18 cellular contexts compared by ENCODE assay signal in genomic region chr1:172966844-172967540, GRCh38.
A peak's percentile ranks its signal among the peaks of the same experiment; 100 is the strongest.
DNase-seq lines count a peak whose midpoint lies in the region; ATAC-seq, FAIRE-seq and TF ChIP-seq lines count a peak whose summit lies in the region.
"Had no signal": no experiment of that assay in that cellular context is flagged by ENCODE, and none has a peak within 500 bp of the region (broad histone marks: within the 10 kb centered on the region; RNA-seq: fewer than 3 reads in every experiment).

No MANE protein-coding gene starts in this region.

- no peaks in the 10 kb centered on the region for H3K36me3 ChIP-seq in astrocyte (ENCODE audit: insufficient read depth, low read length)
- H3K36me3 ChIP-seq in osteoblast (ENCODE audit: insufficient read depth, low read length), result no peaks in the 10 kb centered on the region
- H3K36me3 ChIP-seq in vagina, result no peaks in the 10 kb centered on the region
- H3K36me3 ChIP-seq: heart right ventricle had no signal

- FAIRE-seq in astrocyte (lab: Jason Lieb, UNC), result no peak
- FAIRE-seq: A204.1, colon had no signal

- H3K27me3 ChIP-seq in astrocyte (ENCODE audit: insufficient read depth, low read length) (no peaks in the 10 kb centered on the region), osteoblast (ENCODE audit: insufficient read depth, low read length) (no peaks in the 10 kb centered on the region), vagina (no peaks in the 10 kb centered on the region)
- H3K27me3 ChIP-seq: heart right ventricle had no signal

- H3K9me3 ChIP-seq in astrocyte (ENCODE audit: insufficient read depth, low read depth, low read length) (no peaks in the 10 kb centered on the region), osteoblast (ENCODE audit: low read depth, low read length) (no peaks in the 10 kb centered on the region), vagina (no peaks in the 10 kb centered on the region)

- intact Hi-C loops in activated CD4-positive, alpha-beta T cell treated with anti-CD3 and anti-CD28 coated beads for 36 hours (cut with DNase I, micrococcal nuclease), result loop anchor here (1.0 to 5.0 kb wide), 6 partner anchors 73 to 221 kb away; no protein-coding TSS in a partner anchor
- intact Hi-C loops in vagina (cut with DNase I), result no loop called here

- H3K4me2 ChIP-seq in astrocyte (ENCODE audit: low read length) (no peak overlapping the region), osteoblast (ENCODE audit: insufficient read depth, low read length) (no peak overlapping the region)

- TF ChIP-seq CTCF in astrocyte (IDR thresholded peaks at IDR 0.05; ENCODE audit: insufficient read depth, low read depth, low read length), result no peak
- no peak for TF ChIP-seq CTCF in osteoblast (IDR thresholded peaks at IDR 0.05; ENCODE audit: extremely low read depth, low read depth, low read length)
- no peak for TF ChIP-seq CTCF in vagina (IDR thresholded peaks at IDR 0.05)

- peak; percentile 84 for ATAC-seq in activated CD4-positive, alpha-beta T cell treated with anti-CD3 and anti-CD28 coated beads for 36 hours
- ATAC-seq in HG03565 (IDR thresholded peaks at IDR 0.05; ENCODE audit: unreplicated experiment) (peak; percentile 40), GM21423 (IDR thresholded peaks at IDR 0.05; ENCODE audit: unreplicated experiment) (no peak)
- ATAC-seq: heart right ventricle had no signal

- H3K4me1 Mint-ChIP-seq in activated CD4-positive, alpha-beta T cell treated with anti-CD3 and anti-CD28 coated beads for 36 hours, result peaks cover 17% of the 10 kb centered on the region
- H3K4me1 Mint-ChIP-seq in astrocyte (ENCODE audit: low read depth, unreplicated experiment), result peaks cover 36% of the 10 kb centered on the region

- H3K4me1 ChIP-seq in astrocyte (ENCODE audit: insufficient read depth, low read length), result peaks cover 21% of the 10 kb centered on the region
- H3K4me1 ChIP-seq in osteoblast (ENCODE audit: insufficient read depth, low read length), result peaks cover 20% of the 10 kb centered on the region
- no peaks in the 10 kb centered on the region for H3K4me1 ChIP-seq in vagina
- H3K4me1 ChIP-seq: heart right ventricle, parathyroid adenoma had no signal

- H3K27ac Mint-ChIP-seq in activated CD4-positive, alpha-beta T cell treated with anti-CD3 and anti-CD28 coated beads for 36 hours, result no peak overlapping the region
- H3K27ac Mint-ChIP-seq in astrocyte (ENCODE audit: unreplicated experiment), result peak overlapping the region; percentile 73
- H3K27ac Mint-ChIP-seq: CD4-positive, alpha-beta T cell had no signal

- no peak overlapping the region for H3K9ac ChIP-seq in astrocyte (ENCODE audit: low read length)
- H3K9ac ChIP-seq: parathyroid adenoma had no signal

- TF ChIP-seq POLR2A in vagina (IDR thresholded peaks at IDR 0.05), result no peak

- H3K27ac ChIP-seq in astrocyte (ENCODE audit: low read depth, low read length) (peak overlapping the region; percentile 14), osteoblast (ENCODE audit: low read depth, low read length) (peak overlapping the region; percentile 31), vagina (no peak overlapping the region)
- H3K27ac ChIP-seq: heart right ventricle, parathyroid adenoma had no signal

- no peak overlapping the region for H3K4me3 Mint-ChIP-seq in activated CD4-positive, alpha-beta T cell treated with anti-CD3 and anti-CD28 coated beads for 36 hours
- no peak overlapping the region for H3K4me3 Mint-ChIP-seq in astrocyte (ENCODE audit: unreplicated experiment)
- H3K4me3 Mint-ChIP-seq: CD4-positive, alpha-beta T cell had no signal

- H3K27me3 Mint-ChIP-seq in activated CD4-positive, alpha-beta T cell treated with anti-CD3 and anti-CD28 coated beads for 36 hours, result peaks cover 2% of the 10 kb centered on the region
- no peaks in the 10 kb centered on the region for H3K27me3 Mint-ChIP-seq in astrocyte (ENCODE audit: low read depth, unreplicated experiment)
- H3K27me3 Mint-ChIP-seq: CD4-positive, alpha-beta T cell had no signal

- H3K9me3 Mint-ChIP-seq in activated CD4-positive, alpha-beta T cell treated with anti-CD3 and anti-CD28 coated beads for 36 hours (ENCODE audit: low read depth), result no peaks in the 10 kb centered on the region
- peaks cover 6% of the 10 kb centered on the region for H3K9me3 Mint-ChIP-seq in astrocyte (ENCODE audit: unreplicated experiment)
- H3K9me3 Mint-ChIP-seq: CD4-positive, alpha-beta T cell had no signal

- H4K20me1 ChIP-seq in astrocyte (ENCODE audit: insufficient read depth, low read length), result no peaks in the 10 kb centered on the region
- no peaks in the 10 kb centered on the region for H4K20me1 ChIP-seq in osteoblast (ENCODE audit: insufficient read depth, low read length)

- H3K79me2 ChIP-seq in astrocyte (ENCODE audit: insufficient read depth, low read length) (no peaks in the 10 kb centered on the region), osteoblast (ENCODE audit: insufficient read depth, low read length) (no peaks in the 10 kb centered on the region)
- H3K79me2 ChIP-seq: parathyroid adenoma had no signal

- POLR2A ChIA-PET in activated CD4-positive, alpha-beta T cell treated with anti-CD3 and anti-CD28 coated beads for 36 hours (lab: Charles Lee), result interaction anchor here (0.7 to 1.0 kb wide), 3 partner anchors 72 to 1053 kb away, joined by 3 to 5 read pairs (median 3); no protein-coding TSS in a partner anchor

- H3K4me3 ChIP-seq in astrocyte (ENCODE audit: insufficient read depth, low read depth, low read length) (no peak overlapping the region), osteoblast (ENCODE audit: insufficient read depth, low read length) (no peak overlapping the region), vagina (no peak overlapping the region)
- H3K4me3 ChIP-seq: heart right ventricle had no signal

- H3K36me3 Mint-ChIP-seq in activated CD4-positive, alpha-beta T cell treated with anti-CD3 and anti-CD28 coated beads for 36 hours (ENCODE audit: low read depth), result no peaks in the 10 kb centered on the region
- H3K36me3 Mint-ChIP-seq in astrocyte (ENCODE audit: low read depth, unreplicated experiment), result no peaks in the 10 kb centered on the region

- H2AFZ ChIP-seq in astrocyte (ENCODE audit: low read depth, low read length) (no peak overlapping the region), osteoblast (ENCODE audit: low read length) (no peak overlapping the region)
- H2AFZ ChIP-seq: parathyroid adenoma had no signal

- CTCF ChIA-PET in activated CD4-positive, alpha-beta T cell treated with anti-CD3 and anti-CD28 coated beads for 36 hours (lab: Charles Lee), result interaction anchor here (1.3 to 1.9 kb wide), 2 partner anchors 222 to 225 kb away, joined by 4 to 10 read pairs; no protein-coding TSS in a partner anchor

- peak; percentile 8 for DNase-seq in activated CD4-positive, alpha-beta T cell treated with anti-CD3 and anti-CD28 coated beads for 36 hours
- no peak for DNase-seq in activated CD4-positive, alpha-beta T cell treated with anti-CD3 and anti-CD28 coated beads for 4 hours
- DNase-seq in astrocyte (ENCODE audit: low read depth) (peak; percentile 46), osteoblast (ENCODE audit: insufficient read length, low spot score, missing footprints) (no peak), vagina (ENCODE audit: extremely low spot score in 2 of 2) (no peak), NCI-H446 treated with DMSO at 0.1 percent for 48 hours (lab: John Stamatoyannopoulos, UW) (no peak)
- DNase-seq: activated CD8-positive, alpha-beta memory T cell treated with anti-CD3 and anti-CD28 coated beads, Interleukin-2, amount 50 U/mL, for 4 hours; amygdala; CD4-positive, alpha-beta T cell; heart right ventricle; NCI-H1694 treated with DMSO at 0.1 percent for 48 hours; NCI-H526; RPMI8226 had no signal

Comparison
In these comparisons a context has a peak if more than half of its experiments do, and no peak if none do; other contexts are left out.
1. DNase-seq: peak in activated CD4-positive, alpha-beta T cell treated with anti-CD3 and anti-CD28 coated beads for 36 hours (single experiment) and astrocyte (single experiment); none in activated CD4-positive, alpha-beta T cell treated with anti-CD3 and anti-CD28 coated beads for 4 hours (0 of 2), osteoblast (single experiment), vagina (0 of 2) and NCI-H446 treated with DMSO at 0.1 percent for 48 hours (single experiment).